Comparison of ENCODE assay signal across 7 cellular contexts in the genomic region with DNA sequence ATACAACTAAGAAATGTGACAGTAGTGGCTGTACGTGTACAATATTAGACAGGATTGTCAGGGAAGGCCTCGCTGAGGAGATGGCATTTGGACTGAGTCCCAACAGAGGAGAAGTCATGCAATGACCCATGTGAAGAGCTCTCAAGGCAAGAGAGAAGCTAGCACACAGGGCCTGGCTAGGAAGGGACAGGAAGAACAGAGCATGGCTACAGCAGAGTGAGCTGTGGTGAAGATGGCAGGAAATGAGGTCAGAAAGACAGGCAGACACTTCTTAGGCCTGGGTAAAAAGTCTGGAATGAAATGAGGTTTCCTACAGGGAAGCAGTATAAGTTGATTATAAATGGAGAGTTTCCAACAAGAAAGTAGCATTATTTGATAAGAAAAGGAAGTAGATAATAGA. TPM values are rescaled to one million over a fixed set of nuclear protein-coding genes. Genes with fewer than 3 reads are reported as not detected.
DNase-seq lines count a peak whose midpoint lies in the region; ATAC-seq, FAIRE-seq and TF ChIP-seq lines count a peak whose summit lies in the region.

No MANE protein-coding gene starts in this region.

- ATAC-seq in HG03442 (IDR thresholded peaks at IDR 0.05; ENCODE audit: unreplicated experiment) = peak; percentile 36
- peak; percentile 21 for ATAC-seq in activated T-helper 17 cell treated with anti-CD3 and anti-CD28 coated beads, Interleukin-2, amount 50 U/mL, for 72 hours (replicated peaks)
- peak; percentile 77 to 88 for ATAC-seq in natural killer cell treated with Interleukin-12 subunit alpha and Interleukin-12 subunit beta and Interleukin-15 and Interleukin-18, amount 100 ng/mL, for 72 hours
- no peak for ATAC-seq in GM21515 (IDR thresholded peaks at IDR 0.05; ENCODE audit: unreplicated experiment)
- no peak for ATAC-seq in left colon

- intact Hi-C loops in left colon (cut with DNase I, micrococcal nuclease) = no loop called here

- H3K36me3 Mint-ChIP-seq in activated T-helper 17 cell treated with anti-CD3 and anti-CD28 coated beads, Interleukin-2, amount 50 U/mL, for 72 hours (ENCODE audit: low read depth) = peaks cover 4% of the 10 kb centered on the region
- H3K36me3 Mint-ChIP-seq in natural killer cell treated with Interleukin-12 subunit alpha and Interleukin-12 subunit beta and Interleukin-15 and Interleukin-18, amount 100 ng/mL, for 72 hours = peaks cover 11% of the 10 kb centered on the region

- H3K4me3 Mint-ChIP-seq in activated T-helper 17 cell treated with anti-CD3 and anti-CD28 coated beads, Interleukin-2, amount 50 U/mL, for 72 hours = peak overlapping the region; percentile 29
- peak overlapping the region; percentile 31 for H3K4me3 Mint-ChIP-seq in natural killer cell treated with Interleukin-12 subunit alpha and Interleukin-12 subunit beta and Interleukin-15 and Interleukin-18, amount 100 ng/mL, for 72 hours

- no peak for TF ChIP-seq POLR2A in GM12892 (IDR thresholded peaks at IDR 0.05; ENCODE audit: low read depth, low read length)

- peaks cover 36% of the 10 kb centered on the region for H3K4me1 Mint-ChIP-seq in activated T-helper 17 cell treated with anti-CD3 and anti-CD28 coated beads, Interleukin-2, amount 50 U/mL, for 72 hours
- peaks cover 25 to 27% of the 10 kb centered on the region in 2 donors for H3K4me1 Mint-ChIP-seq in natural killer cell treated with Interleukin-12 subunit alpha and Interleukin-12 subunit beta and Interleukin-15 and Interleukin-18, amount 100 ng/mL, for 72 hours (ENCODE audit: low read depth in 2 of 2)

- peak; percentile 27 for FAIRE-seq in GM12892 (lab: Jason Lieb, UNC)

- DNase-seq in GM12892 (ENCODE audit: insufficient read length) (no peak), C1 segment of cervical spinal cord (lab: John Stamatoyannopoulos, UW) (no peak), left colon (no peak)
- no peak for DNase-seq in natural killer cell treated with Interleukin-12 subunit alpha and Interleukin-12 subunit beta and Interleukin-15 and Interleukin-18, amount 100 ng/mL, for 72 hours (ENCODE audit: low spot score)

- H3K27me3 Mint-ChIP-seq in activated T-helper 17 cell treated with anti-CD3 and anti-CD28 coated beads, Interleukin-2, amount 50 U/mL, for 72 hours = no peaks in the 10 kb centered on the region
- no peaks in the 10 kb centered on the region for H3K27me3 Mint-ChIP-seq in natural killer cell treated with Interleukin-12 subunit alpha and Interleukin-12 subunit beta and Interleukin-15 and Interleukin-18, amount 100 ng/mL, for 72 hours

- H3K27ac Mint-ChIP-seq in activated T-helper 17 cell treated with anti-CD3 and anti-CD28 coated beads, Interleukin-2, amount 50 U/mL, for 72 hours = peak overlapping the region; percentile 72
- H3K27ac Mint-ChIP-seq in natural killer cell treated with Interleukin-12 subunit alpha and Interleukin-12 subunit beta and Interleukin-15 and Interleukin-18, amount 100 ng/mL, for 72 hours = peak overlapping the region; percentile 72 to 81

- H3K9me3 Mint-ChIP-seq in activated T-helper 17 cell treated with anti-CD3 and anti-CD28 coated beads, Interleukin-2, amount 50 U/mL, for 72 hours = no peaks in the 10 kb centered on the region
- peaks cover 6% of the 10 kb centered on the region for H3K9me3 Mint-ChIP-seq in natural killer cell treated with Interleukin-12 subunit alpha and Interleukin-12 subunit beta and Interleukin-15 and Interleukin-18, amount 100 ng/mL, for 72 hours

RNA-seq across cellular contexts. Expression of gene LEKR1, which starts 33.2 kb away (rescaled TPM):
- 5.4 TPM for polyA plus RNA-seq in GM12892 (2012; ENCODE audit: missing spikeins)
- total RNA-seq in activated T-helper 17 cell treated with anti-CD3 and anti-CD28 coated beads, Interleukin-2, amount 50 U/mL, for 72 hours = under 1 TPM; 0.91 to 0.93 TPM
- total RNA-seq in natural killer cell treated with Interleukin-12 subunit alpha and Interleukin-12 subunit beta and Interleukin-15 and Interleukin-18, amount 100 ng/mL, for 72 hours = 1 to 10 TPM in 1 of 2 donors, under 1 TPM in 1; 0.43 to 1.3 TPM
- total RNA-seq in left colon = 1 to 10 TPM; 1.1 to 2.1 TPM

Comparison
In these comparisons a context has a peak if more than half of its experiments do, and no peak if none do; other contexts are left out.
1. ATAC-seq: peak in HG03442 (single experiment), activated T-helper 17 cell treated with anti-CD3 and anti-CD28 coated beads, Interleukin-2, amount 50 U/mL, for 72 hours (single experiment) and natural killer cell treated with Interleukin-12 subunit alpha and Interleukin-12 subunit beta and Interleukin-15 and Interleukin-18, amount 100 ng/mL, for 72 hours (2 of 2); none in GM21515 (single experiment) and left colon (single experiment).